Comparison of ENCODE assay signal across 25 cellular contexts in the genomic region with DNA sequence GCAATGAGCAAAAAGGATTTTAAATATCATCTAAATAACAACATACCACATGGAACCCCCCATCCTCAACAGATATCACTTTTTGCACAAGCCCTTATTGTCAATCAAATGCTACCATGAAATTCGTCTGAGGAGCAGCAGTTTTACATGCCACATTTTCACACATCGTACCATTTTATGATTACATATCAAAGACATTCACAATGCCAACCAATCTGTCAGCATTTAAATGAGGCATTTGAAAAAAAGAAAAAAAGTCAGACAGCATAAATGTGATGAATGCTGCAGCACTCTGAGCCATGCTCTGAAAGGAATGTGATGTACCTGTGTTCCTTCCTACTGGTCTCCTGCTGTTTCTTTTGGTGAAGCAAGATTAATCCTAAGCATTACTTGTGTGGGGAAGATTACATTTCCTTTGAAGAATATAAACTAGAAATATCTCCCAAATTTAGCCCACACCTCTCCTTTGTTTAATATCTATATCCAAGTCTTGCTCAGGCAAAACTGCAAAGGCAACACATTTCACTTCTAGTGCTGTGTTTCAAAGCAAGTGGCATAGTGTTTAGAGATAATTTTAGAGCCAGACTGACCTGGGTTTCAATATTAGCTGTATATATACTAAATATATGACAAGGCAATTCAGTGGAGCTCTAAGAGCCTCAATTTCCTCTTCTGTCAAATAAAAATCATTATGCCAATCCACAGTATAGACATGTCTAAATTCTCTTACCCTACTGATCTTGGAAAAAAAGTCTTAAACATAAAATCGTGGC.
DNase-seq lines count a peak whose midpoint lies in the region; ATAC-seq, FAIRE-seq and TF ChIP-seq lines count a peak whose summit lies in the region.
"Had no signal": no experiment of that assay in that cellular context is flagged by ENCODE, and none has a peak within 500 bp of the region (broad histone marks: within the 10 kb centered on the region; RNA-seq: fewer than 3 reads in every experiment).

No MANE protein-coding gene starts in this region.

- H3K9ac ChIP-seq in HepG2 (ENCODE audit: insufficient read depth, low read depth, low read length) = no peak overlapping the region
- H3K9ac ChIP-seq in mesendoderm (ENCODE audit: low read length) = no peak overlapping the region

- ATAC-seq in GM19328 (IDR thresholded peaks at IDR 0.05; ENCODE audit: unreplicated experiment) (peak; percentile 51), HG02759 (IDR thresholded peaks at IDR 0.05; ENCODE audit: unreplicated experiment) (peak; percentile 38), HG03565 (IDR thresholded peaks at IDR 0.05; ENCODE audit: unreplicated experiment) (peak; percentile 45), HepG2 (no peak)
- ATAC-seq: activated CD8-positive, alpha-beta T cell treated with anti-CD3 and anti-CD28 coated beads, Interleukin-2, amount 10 ng/mL, durations not matched to agents 7 days and 5 days; heart right ventricle; natural killer cell had no signal

- no peak overlapping the region for H2AFZ ChIP-seq in HepG2 (ENCODE audit: low read length)

- TF ChIP-seq RAD21 in HepG2 (CRISPR knock-in tag; IDR thresholded peaks at IDR 0.05) = no peak

- H3K79me1 ChIP-seq in mesendoderm (ENCODE audit: low read length) = no peaks in the 10 kb centered on the region

- no peak for TF ChIP-seq POLR2A in HepG2 (IDR thresholded peaks at IDR 0.05; ENCODE audit: insufficient read depth in 1 of 2, low read depth in 2 of 2, low read length in 2 of 2)
- TF ChIP-seq POLR2A in stomach (IDR thresholded peaks at IDR 0.05) = no peak

- no peak overlapping the region for H3K23ac ChIP-seq in mesendoderm (ENCODE audit: low read length)

- peaks cover 4% of the 10 kb centered on the region; the same call in 1 of the 2 replicates for H3K9me3 ChIP-seq in HepG2 (ENCODE audit: low read length)
- peaks cover 0 to 2% (median 0%) of the 10 kb centered on the region in 4 donors for H3K9me3 ChIP-seq in stomach
- H3K9me3 ChIP-seq: HAP-1, uterus had no signal

- BruUV-seq in HepG2 (replicated peaks; lab: Mats Ljungman, UMichigan) = no TSS peak

- H2BK5ac ChIP-seq in mesendoderm (ENCODE audit: low read length) = no peak overlapping the region

- POLR2A ChIA-PET in HepG2 (lab: Yijun Ruan, JAX) = no interaction called here

- WGBS in HepG2 (ENCODE audit: low lambda C conversion rate) = 0% methylated on average over 3 of the region's 3 CpGs
- WGBS in mesendoderm (ENCODE audit: extremely low coverage, insufficient coverage, low lambda C conversion rate) = no CpG with 5 or more reads among the region's 3 CpGs
- WGBS in stomach, 5 donors = 56 to 85% (median 67%) methylated on average over 3 of the region's 3 CpGs

- intact Hi-C loops in HepG2 (cut with micrococcal nuclease; ENCODE audit: unreplicated experiment) (no loop called here), stomach (cut with DNase I; ENCODE audit: low total_unique reads) (no loop called here)

- H3K79me2 ChIP-seq in HepG2 (ENCODE audit: insufficient read depth, low read length) (no peaks in the 10 kb centered on the region), mesendoderm (ENCODE audit: control insufficient read depth, insufficient read depth, low read length) (no peaks in the 10 kb centered on the region)

- H2BK15ac ChIP-seq in mesendoderm (replicated peaks; ENCODE audit: low read depth) = no peak overlapping the region

- no peak overlapping the region for H2BK120ac ChIP-seq in mesendoderm (ENCODE audit: low read depth, low read length)

- TF ChIP-seq EP300 in HepG2 (IDR thresholded peaks at IDR 0.05; ENCODE audit: low read depth in 2 of 2, low read length in 2 of 2) = no peak
- no peak for TF ChIP-seq EP300 in HepG2 (CRISPR knock-in tag; IDR thresholded peaks at IDR 0.05; ENCODE audit: borderline replicate concordance)
- TF ChIP-seq EP300 in stomach (IDR thresholded peaks at IDR 0.05) = no peak

- H3K18ac ChIP-seq in mesendoderm (ENCODE audit: low read length) = no peak overlapping the region

- no peak overlapping the region for H4K5ac ChIP-seq in mesendoderm (ENCODE audit: low read length)

- H3K27me3 ChIP-seq in GM06990 (replicated peaks; ENCODE audit: control insufficient read depth, insufficient read depth, low read length) = no peaks in the 10 kb centered on the region
- no peaks in the 10 kb centered on the region for H3K27me3 ChIP-seq in HepG2 (ENCODE audit: control insufficient read depth in 1 of 2, insufficient read depth in 2 of 2, low read length in 2 of 2)
- no peaks in the 10 kb centered on the region for H3K27me3 ChIP-seq in mesendoderm (ENCODE audit: insufficient read depth, low read length, poor library complexity)
- no peaks in the 10 kb centered on the region for H3K27me3 ChIP-seq in stomach
- H3K27me3 ChIP-seq: esophagus squamous epithelium, uterus had no signal

- DNase-seq in GM06990 (ENCODE audit: extremely low read depth, insufficient read length) = peak; percentile 19
- no peak for DNase-seq in HepG2 (ENCODE audit: low spot score)
- DNase-seq in NCI-H1694 (lab: John Stamatoyannopoulos, UW) = no peak
- no peak for DNase-seq in mesendoderm
- DNase-seq in stomach = no peak
- DNase-seq: 8988T; activated CD4-positive, alpha-beta T cell treated with anti-CD3 and anti-CD28 coated beads for 1 hour; activated CD8-positive, alpha-beta T cell treated with anti-CD3 and anti-CD28 coated beads, Interleukin-2, amount 10 ng/mL, durations not matched to agents 7 days and 5 days; activated gamma-delta T cell treated with Interleukin-2 at 50 U/mL for 16 hours; dermis blood vessel endothelial cell; esophagus squamous epithelium; foreskin melanocyte; heart right ventricle; natural killer cell; NCI-H1436; NCI-H510A; Right ventricle myocardium superior; uterus had no signal

- CTCF ChIA-PET in HepG2 (lab: Yijun Ruan, JAX; ENCODE audit: low intra/inter-chr PET ratio, low total read pairs) = no interaction called here

- H3K27ac ChIP-seq in HepG2 (ENCODE audit: extremely low read length, insufficient read depth, low read length) (no peak overlapping the region), mesendoderm (ENCODE audit: low read depth, low read length) (no peak overlapping the region), stomach (no peak overlapping the region)
- H3K27ac ChIP-seq: esophagus squamous epithelium, heart right ventricle, skin epidermis, uterus had no signal

- H4K8ac ChIP-seq in mesendoderm (ENCODE audit: low read depth, low read length) = no peak overlapping the region

- in situ Hi-C loops in HepG2 (cut with HindIII; ENCODE audit: extremely low pct_ligation_motif_present, low pct_unique_long_range_greater_than_20kb) = no loop called here

- no peak overlapping the region for H3K56ac ChIP-seq in mesendoderm (ENCODE audit: low read length)

- no peak overlapping the region for H3K4ac ChIP-seq in mesendoderm (ENCODE audit: low read depth, low read length)

- H2AK5ac ChIP-seq in mesendoderm (ENCODE audit: low read length) = no peak overlapping the region

- H3K4me3 ChIP-seq in GM06990 (replicated peaks; ENCODE audit: low read depth, low read length) = no peak overlapping the region
- H3K4me3 ChIP-seq in HepG2 (replicated peaks in 1 of 3; ENCODE audit: insufficient read depth in 1 of 3, low read depth in 2 of 3, low read length in 3 of 3) = no peak overlapping the region
- H3K4me3 ChIP-seq in mesendoderm (ENCODE audit: low read length) = no peak overlapping the region
- no peak overlapping the region for H3K4me3 ChIP-seq in stomach
- H3K4me3 ChIP-seq: esophagus squamous epithelium, HAP-1, heart right ventricle, skin epidermis, uterus had no signal

- H3K4me1 ChIP-seq in HepG2 (ENCODE audit: insufficient read depth, low read length) (no peaks in the 10 kb centered on the region), mesendoderm (ENCODE audit: control insufficient read depth, low read depth, low read length) (no peaks in the 10 kb centered on the region), stomach (no peaks in the 10 kb centered on the region)
- H3K4me1 ChIP-seq: esophagus squamous epithelium, HAP-1, heart right ventricle, uterus had no signal

- no peak for TF ChIP-seq CTCF in GM06990 (IDR thresholded peaks at IDR 0.05; ENCODE audit: insufficient read depth, low read length, poor library complexity, severe bottlenecking)
- no peak for TF ChIP-seq CTCF in HepG2 (CRISPR knock-in tag; IDR thresholded peaks at IDR 0.05)
- TF ChIP-seq CTCF in stomach (IDR thresholded peaks at IDR 0.05) = no peak

- H3K36me3 ChIP-seq in GM06990 (ENCODE audit: control insufficient read depth, insufficient read depth, low read length) (no peaks in the 10 kb centered on the region), HepG2 (replicated peaks in 1 of 2; ENCODE audit: control insufficient read depth in 1 of 2, insufficient read depth in 2 of 2, low read length in 2 of 2) (no peaks in the 10 kb centered on the region), mesendoderm (ENCODE audit: control insufficient read depth, insufficient read depth, low read length) (no peaks in the 10 kb centered on the region), stomach (no peaks in the 10 kb centered on the region)
- H3K36me3 ChIP-seq: esophagus squamous epithelium, HAP-1, heart right ventricle, uterus had no signal

- no peak for FAIRE-seq in HepG2 (lab: Jason Lieb, UNC)
- FAIRE-seq: D721Med, endometrium had no signal

- no peaks in the 10 kb centered on the region for H4K20me1 ChIP-seq in HepG2 (ENCODE audit: insufficient read depth, low read length)

- no peak overlapping the region for H3K4me2 ChIP-seq in HepG2 (ENCODE audit: low read depth, low read length)
- no peak overlapping the region for H3K4me2 ChIP-seq in mesendoderm (ENCODE audit: low read length)
